1 cellular context compared by ENCODE assay signal in the genomic region with DNA sequence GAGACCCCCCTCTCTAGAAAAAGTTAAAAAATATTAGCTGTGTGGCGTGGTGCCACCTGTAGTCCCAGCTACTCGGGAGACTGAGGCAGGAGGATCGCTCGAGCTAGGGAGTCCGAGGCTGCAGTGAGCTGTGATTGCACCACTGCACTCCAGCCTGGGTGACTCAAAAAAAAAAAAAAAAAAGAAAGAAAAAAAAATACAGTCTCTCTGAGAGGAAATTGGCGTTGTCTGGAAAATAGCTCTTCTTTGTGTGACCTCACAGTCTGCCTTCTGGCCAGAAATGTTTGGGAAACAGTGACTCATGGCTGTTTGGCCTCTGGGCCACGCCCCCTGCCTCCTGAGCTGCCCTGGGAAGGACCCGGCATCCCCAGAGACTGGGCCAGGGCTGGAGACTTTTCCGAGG.
TF ChIP-seq lines count a peak whose summit lies in the region.

No MANE protein-coding gene starts in this region.

TF ChIP-seq in H1, 55 proteins besides CTCF, POLR2A, EP300 and RAD21:
- TF ChIP-seq JUND (IDR thresholded peaks at IDR 0.05; ENCODE audit: low read length), result peak; percentile 54; the same call in 1 of the 2 replicates
- TF ChIP-seq POU5F1 (IDR thresholded peaks at IDR 0.05; ENCODE audit: low read depth, low read length), result no peak
